In the genomic region with DNA sequence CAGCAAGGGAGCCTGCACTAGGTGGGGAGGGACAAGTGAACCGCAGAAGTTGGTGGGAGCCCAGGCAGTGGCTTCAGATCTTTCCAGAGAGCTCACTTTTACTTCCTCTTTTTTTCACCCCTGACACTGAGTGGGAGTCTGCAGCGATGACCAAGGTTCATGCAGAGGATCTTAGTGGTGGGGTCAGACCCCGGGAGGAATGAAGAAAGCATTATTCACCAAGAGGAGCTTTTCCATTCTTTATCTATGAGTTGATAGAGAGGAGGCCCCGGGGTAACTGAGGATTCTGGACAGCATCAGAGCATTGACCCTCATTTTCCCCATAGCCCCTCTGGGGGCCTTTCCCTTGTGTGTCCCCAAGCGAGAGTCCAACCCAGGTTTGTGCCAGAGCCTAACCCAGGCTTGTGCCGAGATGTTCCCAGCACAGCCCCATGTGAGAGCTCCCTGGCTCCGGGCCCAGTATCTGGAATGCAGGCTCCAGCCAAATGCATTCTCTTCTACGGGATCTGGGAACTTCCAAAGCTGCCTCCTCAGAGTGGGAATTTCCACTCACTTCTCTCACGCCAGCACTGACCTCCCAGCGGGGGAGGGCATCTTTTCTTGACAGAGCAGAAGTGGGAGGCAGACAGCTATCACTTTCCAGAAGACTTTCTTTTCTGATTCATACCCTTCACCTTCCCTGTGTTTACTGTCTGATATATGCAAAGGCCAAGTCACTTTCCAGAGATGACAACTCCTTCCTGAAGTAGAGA, we compare ENCODE assay signal across 9 cellular contexts. TPM values are rescaled to one million over a fixed set of nuclear protein-coding genes. Genes with fewer than 3 reads are reported as not detected.
DNase-seq lines count a peak whose midpoint lies in the region; ATAC-seq and TF ChIP-seq lines count a peak whose summit lies in the region.
"Had no signal": no experiment of that assay in that cellular context is flagged by ENCODE, and none has a peak within 500 bp of the region (broad histone marks: within the 10 kb centered on the region; RNA-seq: fewer than 3 reads in every experiment).

No MANE protein-coding gene starts in this region.

- H3K4me2 ChIP-seq in PC-3 (ENCODE audit: low read length): no peak overlapping the region

- H3K4me1 Mint-ChIP-seq in brain (peaks cover 71% of the 10 kb centered on the region), natural killer cell (peaks cover 6 to 7% of the 10 kb centered on the region in 2 donors)

- no peaks in the 10 kb centered on the region for H3K9me2 ChIP-seq in PC-3 (replicated peaks; ENCODE audit: low read length)

- peaks cover 0 to 8% (median 0%) of the 10 kb centered on the region in 5 experiments for H3K9me3 Mint-ChIP-seq in brain
- H3K9me3 Mint-ChIP-seq in natural killer cell: no peaks in the 10 kb centered on the region

- BruUV-seq in PC-3 (replicated peaks; lab: Mats Ljungman, UMichigan): no TSS peak

- H3K36me3 Mint-ChIP-seq in brain (no peaks in the 10 kb centered on the region), natural killer cell (no peaks in the 10 kb centered on the region)
- H3K36me3 Mint-ChIP-seq: activated naive CD8-positive, alpha-beta T cell had no signal

- H3K27ac Mint-ChIP-seq in brain (peak overlapping the region in 4 of 5 experiments; percentile 2 to 95 (median 48)), natural killer cell (no peak overlapping the region)
- H3K27ac Mint-ChIP-seq: activated naive CD8-positive, alpha-beta T cell had no signal

- no peak overlapping the region for H2AFZ ChIP-seq in PC-3 (ENCODE audit: low read length)

- no peaks in the 10 kb centered on the region for H3K36me3 ChIP-seq in kidney epithelial cell (ENCODE audit: control insufficient read depth, insufficient read depth, low read length)
- H3K36me3 ChIP-seq in PC-3 (ENCODE audit: low read depth, low read length): no peaks in the 10 kb centered on the region

- no peaks in the 10 kb centered on the region for H3K79me2 ChIP-seq in PC-3 (ENCODE audit: low read length)

- no peak overlapping the region for H3K27ac ChIP-seq in PC-3 (ENCODE audit: low read length)

- TF ChIP-seq CTCF in brain (conservative IDR thresholded peaks at IDR 0.05) (no peak), kidney epithelial cell (IDR thresholded peaks at IDR 0.05; ENCODE audit: insufficient read depth, low read length, poor library complexity, severe bottlenecking) (no peak), PC-3 (conservative IDR thresholded peaks at IDR 0.05; ENCODE audit: low read depth, low read length) (no peak), natural killer cell (IDR thresholded peaks at IDR 0.05) (no peak)

- no peaks in the 10 kb centered on the region for H3F3A ChIP-seq in PC-3 (ENCODE audit: low read length, unreplicated experiment)

- H3K4me3 Mint-ChIP-seq in brain (peak overlapping the region in 2 of 5 experiments; percentile 2 to 40), natural killer cell (no peak overlapping the region)
- H3K4me3 Mint-ChIP-seq: activated naive CD8-positive, alpha-beta T cell had no signal

- no peaks in the 10 kb centered on the region for H4K20me1 ChIP-seq in PC-3 (ENCODE audit: low read length)

- DNase-seq in Ammon's horn (ENCODE audit: low spot score) (peak; percentile 76), HK-2 (ENCODE audit: unreplicated experiment) (peak; percentile 61), kidney epithelial cell (ENCODE audit: low read depth) (peak; percentile 70), stromal cell of bone marrow (ENCODE audit: low read depth) (peak; percentile 86), activated T-cell treated with anti-CD3 and anti-CD28 coated beads for 4 hours (no peak), PC-3 (no peak), natural killer cell (no peak)

- H3K9ac ChIP-seq in PC-3 (ENCODE audit: low read length): no peak overlapping the region

- H3K4me3 ChIP-seq in kidney epithelial cell (ENCODE audit: low read depth, low read length) (no peak overlapping the region), PC-3 (ENCODE audit: low read length) (no peak overlapping the region)

- ATAC-seq in PC-3 (no peak), natural killer cell (no peak)

- no peaks in the 10 kb centered on the region for H3K4me1 ChIP-seq in PC-3 (ENCODE audit: insufficient read depth, low read length)

- intact Hi-C loops in PC-3 (cut with micrococcal nuclease) (no loop called here), natural killer cell (cut with micrococcal nuclease) (no loop called here)

- CTCF ChIA-PET in PC-3 (lab: Charles Lee): no interaction called here

- H3K9me3 ChIP-seq in PC-3 (ENCODE audit: low read length): no peaks in the 10 kb centered on the region

- H3K27me3 ChIP-seq in kidney epithelial cell (ENCODE audit: control insufficient read depth, insufficient read depth, low read length) (no peaks in the 10 kb centered on the region), PC-3 (ENCODE audit: low read length) (no peaks in the 10 kb centered on the region)

- H3K27me3 Mint-ChIP-seq in brain (no peaks in the 10 kb centered on the region), natural killer cell (ENCODE audit: low read depth in 2 of 2) (peaks cover 31 to 45% of the 10 kb centered on the region in 2 donors)

- POLR2A ChIA-PET in PC-3 (lab: Charles Lee; ENCODE audit: unreplicated experiment): no interaction called here

RNA-seq across cellular contexts. Expression of a gene that starts 2.8 kb away (rescaled TPM):
- polyA plus RNA-seq in brain (ENCODE audit: insufficient read depth, low read depth, low replicate concordance): 2.3 TPM
- total RNA-seq in kidney epithelial cell: 14.3 and 25.8 TPM in 2 replicates
- not detected in 2 replicates for total RNA-seq in PC-3 (2014; rRNA removed)
- total RNA-seq in natural killer cell: not detected

RNA-seq across cellular contexts. Expression of a gene that starts 17.7 kb away (rescaled TPM):
- not detected for polyA plus RNA-seq in brain (ENCODE audit: insufficient read depth, low read depth, low replicate concordance)
- not detected in 2 replicates for total RNA-seq in kidney epithelial cell
- total RNA-seq in PC-3 (2014; rRNA removed): not detected in 2 replicates
- not detected for total RNA-seq in natural killer cell

RNA-seq across cellular contexts. Expression of a gene that starts 33.2 kb away (rescaled TPM):
- polyA plus RNA-seq in brain (ENCODE audit: insufficient read depth, low read depth, low replicate concordance): not detected
- total RNA-seq in kidney epithelial cell (not detected in 2 replicates), PC-3 (2014; rRNA removed) (not detected in 2 replicates), natural killer cell (not detected)

Comparison
In these comparisons a context has a peak if more than half of its experiments do, and no peak if none do; other contexts are left out.
1. DNase-seq: peak in Ammon's horn (single experiment), HK-2 (single experiment), kidney epithelial cell (single experiment) and stromal cell of bone marrow (single experiment); none in activated T-cell treated with anti-CD3 and anti-CD28 coated beads for 4 hours (single experiment), PC-3 (single experiment) and natural killer cell (single experiment).
2. H3K27ac Mint-ChIP-seq: peak in brain (4 of 5); none in natural killer cell (0 of 2).
3. RNA of a gene that starts 2.8 kb away (total RNA-seq): 14.3 to 25.8 TPM in kidney epithelial cell; not detected in PC-3 and not detected in natural killer cell; every median in the first group is over 10 times any median in the second.